ENCODE assay signal across 1 cellular context in genomic region chr11:83284501-83285051, GRCh38.
TF ChIP-seq lines count a peak whose summit lies in the region.

No MANE protein-coding gene starts in this region.

TF ChIP-seq in HepG2, 621 proteins besides CTCF, POLR2A, EP300 and RAD21 (continued from another document and continues in another):
- TF ChIP-seq ZXDC (CRISPR knock-in tag; IDR thresholded peaks at IDR 0.05) (no peak), ZNF281 (CRISPR knock-in tag; IDR thresholded peaks at IDR 0.05; ENCODE audit: borderline replicate concordance) (no peak), HBP1 (CRISPR knock-in tag; IDR thresholded peaks at IDR 0.05; ENCODE audit: low read depth) (no peak), HOXA7 (CRISPR knock-in tag; IDR thresholded peaks at IDR 0.05) (no peak), ZNF230 (CRISPR knock-in tag; IDR thresholded peaks at IDR 0.05) (no peak), ZNF724P (CRISPR knock-in tag; IDR thresholded peaks at IDR 0.05; ENCODE audit: borderline replicate concordance) (no peak), MEIS2 (CRISPR knock-in tag; IDR thresholded peaks at IDR 0.05) (no peak), ZNF660 (CRISPR knock-in tag; IDR thresholded peaks at IDR 0.05; ENCODE audit: borderline replicate concordance, low read depth) (no peak), CBX1 (IDR thresholded peaks at IDR 0.05; ENCODE audit: low read depth) (no peak), IRF2 (CRISPR knock-in tag; IDR thresholded peaks at IDR 0.05) (no peak), SMAD9 (CRISPR knock-in tag; IDR thresholded peaks at IDR 0.05) (no peak), MTA3 (CRISPR knock-in tag; IDR thresholded peaks at IDR 0.05) (no peak), HMG20B (CRISPR knock-in tag; conservative IDR thresholded peaks at IDR 0.05) (peak; percentile 76; the same call in 1 of the 2 replicates), ETS1 (CRISPR knock-in tag; IDR thresholded peaks at IDR 0.05) (no peak), ASH2L (IDR thresholded peaks at IDR 0.05; ENCODE audit: insufficient read length, low read depth, low read length) (peak; percentile 55), ZNF512B (CRISPR knock-in tag; IDR thresholded peaks at IDR 0.05; ENCODE audit: borderline replicate concordance) (no peak), DRAP1 (CRISPR knock-in tag; IDR thresholded peaks at IDR 0.05) (no peak), ZUFSP (CRISPR knock-in tag; IDR thresholded peaks at IDR 0.05; ENCODE audit: borderline replicate concordance) (no peak), CHD2 (IDR thresholded peaks at IDR 0.05; ENCODE audit: low read depth, low read length) (no peak), STAG1 (CRISPR knock-in tag; IDR thresholded peaks at IDR 0.05) (no peak), BATF2 (CRISPR knock-in tag; IDR thresholded peaks at IDR 0.05) (no peak), RORA (CRISPR knock-in tag; IDR thresholded peaks at IDR 0.05) (no peak), ZBTB44 (CRISPR knock-in tag; IDR thresholded peaks at IDR 0.05) (no peak), LBX2 (CRISPR knock-in tag; IDR thresholded peaks at IDR 0.05; ENCODE audit: borderline replicate concordance) (no peak), PITX1 (CRISPR knock-in tag; IDR thresholded peaks at IDR 0.05) (peak; percentile 64; the same call in 1 of the 2 replicates), ZC3H13 (CRISPR knock-in tag; IDR thresholded peaks at IDR 0.05) (no peak), ZBED4 (CRISPR knock-in tag; IDR thresholded peaks at IDR 0.05; ENCODE audit: borderline replicate concordance) (no peak), PLRG1 (conservative IDR thresholded peaks at IDR 0.05) (no peak), ARID5B (CRISPR knock-in tag; IDR thresholded peaks at IDR 0.05) (peak; percentile 91)
